ENCODE assay signal across 9 cellular contexts in the genomic region with DNA sequence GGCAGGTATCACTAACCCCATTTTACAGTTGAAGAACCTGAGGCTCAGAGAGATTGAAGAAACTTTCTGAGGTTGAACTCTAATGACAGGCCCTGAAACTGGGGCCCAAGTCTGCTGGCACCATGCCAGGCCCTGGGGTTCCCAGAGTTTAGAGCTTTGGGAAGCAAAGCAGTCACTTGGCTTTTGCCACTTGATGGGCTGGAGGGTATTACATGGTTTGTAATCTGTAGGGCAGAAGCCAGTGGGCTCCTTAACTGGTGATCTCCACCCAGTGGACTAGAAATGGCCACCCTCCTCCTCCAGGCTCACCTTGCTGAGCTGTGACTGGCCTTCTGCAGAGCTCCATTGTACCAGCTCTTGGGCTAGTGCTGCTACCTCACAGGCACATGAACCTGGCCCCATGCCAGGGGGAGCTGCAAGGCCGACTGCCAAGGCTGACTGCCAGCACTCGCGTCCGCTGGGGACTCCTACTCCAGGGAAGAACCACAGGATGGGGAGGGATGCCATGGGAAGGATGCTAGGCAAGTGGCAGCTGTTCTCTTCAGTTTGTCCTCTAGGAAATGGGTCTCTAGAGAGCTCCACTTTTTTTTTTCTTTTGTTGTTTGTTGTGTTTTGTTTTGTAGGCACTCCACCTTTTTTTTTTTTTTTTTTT.
A peak's percentile ranks its signal among the peaks of the same experiment; 100 is the strongest.
DNase-seq lines count a peak whose midpoint lies in the region; ATAC-seq and TF ChIP-seq lines count a peak whose summit lies in the region.
"Had no signal": no experiment of that assay in that cellular context is flagged by ENCODE, and none has a peak within 500 bp of the region (broad histone marks: within the 10 kb centered on the region; RNA-seq: fewer than 3 reads in every experiment).

No MANE protein-coding gene starts in this region.

- H3K27me3 ChIP-seq in lower lobe of right lung (ENCODE audit: low read depth): no peaks in the 10 kb centered on the region

- intact Hi-C loops in lower lobe of right lung (cut with DNase I): no loop called here

- H3K4me3 ChIP-seq in cardiac fibroblast (replicated peaks in 1 of 2; ENCODE audit: low read depth in 2 of 2, low read length in 2 of 2) (no peak overlapping the region), lower lobe of right lung (no peak overlapping the region)

- DNase-seq in C1 segment of cervical spinal cord (lab: John Stamatoyannopoulos, UW) (peak in 13 of 14 donors; percentile 12 to 89 (median 55)), NCI-H187 treated with DMSO at 0.1 percent for 48 hours (lab: John Stamatoyannopoulos, UW) (peak; percentile 17), cardiac fibroblast (ENCODE audit: low read depth in 2 of 2) (peak; percentile 53 to 91), lower lobe of right lung (peak; percentile 74), OCI-M2 (lab: John Stamatoyannopoulos, UW; ENCODE audit: unreplicated experiment) (no peak)
- no peak for DNase-seq in activated CD4-positive, alpha-beta T cell treated with anti-CD3 and anti-CD28 coated beads for 48 hours
- no peak for DNase-seq in activated CD8-positive, alpha-beta T cell treated with anti-CD3 and anti-CD28 coated beads, Interleukin-2, amount 10 ng/mL, durations not matched to agents 7 days and 5 days
- DNase-seq: CD4-positive, CD25-positive, alpha-beta regulatory T cell had no signal

- H3K9me3 ChIP-seq in lower lobe of right lung: no peaks in the 10 kb centered on the region

- no peak overlapping the region for H3K27ac ChIP-seq in lower lobe of right lung

- H3K27ac Mint-ChIP-seq in activated CD8-positive, alpha-beta T cell treated with anti-CD3 and anti-CD28 coated beads, Interleukin-2, amount 10 ng/mL, durations not matched to agents 7 days and 5 days: no peak overlapping the region
- H3K27ac Mint-ChIP-seq: CD4-positive, CD25-positive, alpha-beta regulatory T cell had no signal

- no peaks in the 10 kb centered on the region for H3K9me3 Mint-ChIP-seq in activated CD8-positive, alpha-beta T cell treated with anti-CD3 and anti-CD28 coated beads, Interleukin-2, amount 10 ng/mL, durations not matched to agents 7 days and 5 days (ENCODE audit: insufficient read depth)

- peaks cover 6% of the 10 kb centered on the region for H3K36me3 Mint-ChIP-seq in activated CD8-positive, alpha-beta T cell treated with anti-CD3 and anti-CD28 coated beads, Interleukin-2, amount 10 ng/mL, durations not matched to agents 7 days and 5 days (ENCODE audit: low read depth)

- no peaks in the 10 kb centered on the region for H3K4me1 ChIP-seq in lower lobe of right lung

- ATAC-seq in lower lobe of right lung (no peak), HG03469 (IDR thresholded peaks at IDR 0.05; ENCODE audit: unreplicated experiment) (no peak)
- ATAC-seq in activated CD8-positive, alpha-beta T cell treated with anti-CD3 and anti-CD28 coated beads, Interleukin-2, amount 10 ng/mL, durations not matched to agents 7 days and 5 days: no peak

- CTCF ChIA-PET in activated CD8-positive, alpha-beta T cell treated with anti-CD3 and anti-CD28 coated beads, Interleukin-2, amount 10 ng/mL, durations not matched to agents 7 days and 5 days (lab: Charles Lee): interaction anchor here (1.0 to 1.3 kb wide), 2 partner anchors 21 to 29 kb away, joined by 4 to 5 read pairs; no protein-coding TSS in a partner anchor

- no peaks in the 10 kb centered on the region for H3K4me1 Mint-ChIP-seq in activated CD8-positive, alpha-beta T cell treated with anti-CD3 and anti-CD28 coated beads, Interleukin-2, amount 10 ng/mL, durations not matched to agents 7 days and 5 days (ENCODE audit: low read depth)

- POLR2A ChIA-PET in activated CD8-positive, alpha-beta T cell treated with anti-CD3 and anti-CD28 coated beads, Interleukin-2, amount 10 ng/mL, durations not matched to agents 7 days and 5 days (lab: Charles Lee): no interaction called here

- no peaks in the 10 kb centered on the region for H3K27me3 Mint-ChIP-seq in activated CD8-positive, alpha-beta T cell treated with anti-CD3 and anti-CD28 coated beads, Interleukin-2, amount 10 ng/mL, durations not matched to agents 7 days and 5 days (ENCODE audit: low read depth)
- H3K27me3 Mint-ChIP-seq: CD4-positive, CD25-positive, alpha-beta regulatory T cell had no signal

- no peak for TF ChIP-seq CTCF in cardiac fibroblast (IDR thresholded peaks at IDR 0.05; ENCODE audit: low read depth, low read length)
- TF ChIP-seq CTCF in lower lobe of right lung (IDR thresholded peaks at IDR 0.05): no peak

- H3K4me3 Mint-ChIP-seq in activated CD8-positive, alpha-beta T cell treated with anti-CD3 and anti-CD28 coated beads, Interleukin-2, amount 10 ng/mL, durations not matched to agents 7 days and 5 days: no peak overlapping the region
- H3K4me3 Mint-ChIP-seq: CD4-positive, CD25-positive, alpha-beta regulatory T cell had no signal

- H3K36me3 ChIP-seq in lower lobe of right lung: peaks cover 28% of the 10 kb centered on the region

Comparison
In these comparisons a context has a peak if more than half of its experiments do, and no peak if none do; other contexts are left out.
1. DNase-seq: peak in C1 segment of cervical spinal cord (13 of 14), NCI-H187 treated with DMSO at 0.1 percent for 48 hours (single experiment), cardiac fibroblast (2 of 2) and lower lobe of right lung (single experiment); none in activated CD4-positive, alpha-beta T cell treated with anti-CD3 and anti-CD28 coated beads for 48 hours (single experiment), activated CD8-positive, alpha-beta T cell treated with anti-CD3 and anti-CD28 coated beads, Interleukin-2, amount 10 ng/mL, durations not matched to agents 7 days and 5 days (single experiment) and OCI-M2 (single experiment).